In the genomic region with DNA sequence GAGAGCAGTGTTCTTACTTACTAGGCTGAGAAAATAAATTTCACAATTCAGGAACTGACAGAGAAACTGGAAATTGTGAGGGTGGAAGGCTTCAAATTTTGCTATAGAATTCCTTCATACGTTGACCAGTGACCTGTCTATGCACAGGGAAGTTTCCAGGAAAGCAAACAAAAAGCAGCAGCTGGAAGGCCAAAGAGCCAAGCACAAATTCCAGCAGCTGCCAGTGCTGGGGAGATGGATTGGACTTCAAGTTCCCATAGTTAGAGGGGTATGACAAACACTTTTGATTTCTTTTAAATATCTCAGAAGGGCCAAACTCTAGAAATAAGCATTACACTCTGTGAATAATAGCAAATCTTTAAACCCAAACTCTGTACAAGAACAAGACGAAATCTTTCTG, we compare ENCODE assay signal across 23 cellular contexts.
"Had no signal": no experiment of that assay in that cellular context is flagged by ENCODE, and none has a peak within 500 bp of the region (broad histone marks: within the 10 kb centered on the region; RNA-seq: fewer than 3 reads in every experiment).

No MANE protein-coding gene starts in this region.

- DNase-seq: activated CD4-positive, alpha-beta T cell treated with anti-CD3 and anti-CD28 coated beads, Interleukin-2, amount 50 U/mL, for 48 hours; activated gamma-delta T cell treated with Interleukin-2 at 50 U/mL for 16 hours; amygdala; colonic mucosa; endodermal cell; heart right ventricle; immature natural killer cell; kidney glomerular epithelial cell; left ventricle myocardium inferior; mammary epithelial cell; naive B cell; ovary; psoas muscle; right cardiac atrium; small intestine; stimulated activated CD4-positive, alpha-beta T cell treated with anti-CD3 and anti-CD28 coated beads, Interleukin-4, amount 100 ng/mL, for 1 hour; stimulated activated naive CD8-positive, alpha-beta T cell treated with anti-CD3 and anti-CD28 coated beads, Interleukin-15, amount 100 ng/mL, for 72 hours; T-helper 17 cell; trophoblast cell had no signal

- H3K9me3 ChIP-seq: colonic mucosa, heart right ventricle, left ventricle myocardium inferior, ovary, psoas muscle, suprapubic skin, vagina had no signal

- H3K27me3 ChIP-seq: cardiac muscle cell, colonic mucosa, heart right ventricle, ovary, suprapubic skin, vagina had no signal

- H3K4me1 ChIP-seq: colonic mucosa, heart right ventricle, left ventricle myocardium inferior, psoas muscle, suprapubic skin, vagina had no signal

- H3K4me3 ChIP-seq: cardiac muscle cell, colonic mucosa, heart right ventricle, left ventricle myocardium inferior, ovary, psoas muscle, suprapubic skin, vagina had no signal

- H3K36me3 ChIP-seq: cardiac muscle cell, colonic mucosa, heart right ventricle, left ventricle myocardium inferior, ovary, suprapubic skin, vagina had no signal

- H3K27ac ChIP-seq: cardiac muscle cell, colonic mucosa, epithelial cell of prostate, heart right ventricle, left ventricle myocardium inferior, ovary, psoas muscle, suprapubic skin, vagina had no signal

- ATAC-seq: heart right ventricle; psoas muscle; right cardiac atrium; stimulated activated naive CD8-positive, alpha-beta T cell treated with anti-CD3 and anti-CD28 coated beads, Interleukin-15, amount 100 ng/mL, for 72 hours; T-helper 17 cell had no signal
